24 cellular contexts compared by ENCODE assay signal in the genomic region with DNA sequence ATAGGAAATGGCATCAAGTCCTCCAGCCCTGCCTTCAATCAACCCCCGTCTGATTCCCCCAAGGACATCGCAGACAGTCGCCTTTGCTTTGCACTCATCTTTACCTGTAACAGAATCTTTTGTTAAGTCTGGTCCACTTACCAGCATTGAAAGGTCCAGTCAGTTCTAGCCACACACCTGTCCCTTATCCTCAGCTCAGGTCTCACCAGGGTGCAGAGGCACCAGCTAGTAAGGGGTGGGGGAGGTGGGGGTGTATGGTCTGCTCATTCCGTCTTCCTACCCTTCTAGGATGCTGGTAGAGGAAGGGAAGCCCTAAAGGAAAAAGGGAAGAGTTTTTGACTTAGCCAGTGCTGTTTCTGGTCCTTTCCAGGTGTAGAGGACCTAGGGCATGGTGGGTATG.
"Had no signal": no experiment of that assay in that cellular context is flagged by ENCODE, and none has a peak within 500 bp of the region (broad histone marks: within the 10 kb centered on the region; RNA-seq: fewer than 3 reads in every experiment).

No MANE protein-coding gene starts in this region.

- H3K36me3 Mint-ChIP-seq: IgD-negative memory B cell had no signal

- ATAC-seq: HepG2, K562 had no signal

- H3K27ac ChIP-seq: KMS-11, SJSA1, SK-N-MC had no signal

- H3K36me3 ChIP-seq: SJSA1 had no signal

- H3K4me3 Mint-ChIP-seq: IgD-negative memory B cell had no signal

- H3K4me3 ChIP-seq: K562, SJSA1, SK-N-MC had no signal

- H3K9me3 ChIP-seq: SJSA1 had no signal

- H3K9ac ChIP-seq: KMS-11 had no signal

- H3K4me1 Mint-ChIP-seq: IgD-negative memory B cell had no signal

- DNase-seq: Kasumi-1, MM.1S, NCI-H1105, NCI-H1417, NCI-H1436 treated with DMSO at 0.1 percent for 48 hours, NCI-H1694, NCI-H1930, NCI-H2081, NCI-H2107, NCI-H2227 treated with DMSO at 0.1 percent for 48 hours, NCI-H446, NCI-H510A, NCI-H524 treated with DMSO at 0.1 percent for 48 hours, NCI-H69, NCI-H774, Right ventricle myocardium superior, RPMI8226, SIG-M5 had no signal

- H3K4me1 ChIP-seq: SJSA1 had no signal

- H3K27ac Mint-ChIP-seq: IgD-negative memory B cell had no signal
